Comparison of ENCODE assay signal across 1 cellular context in the genomic region with DNA sequence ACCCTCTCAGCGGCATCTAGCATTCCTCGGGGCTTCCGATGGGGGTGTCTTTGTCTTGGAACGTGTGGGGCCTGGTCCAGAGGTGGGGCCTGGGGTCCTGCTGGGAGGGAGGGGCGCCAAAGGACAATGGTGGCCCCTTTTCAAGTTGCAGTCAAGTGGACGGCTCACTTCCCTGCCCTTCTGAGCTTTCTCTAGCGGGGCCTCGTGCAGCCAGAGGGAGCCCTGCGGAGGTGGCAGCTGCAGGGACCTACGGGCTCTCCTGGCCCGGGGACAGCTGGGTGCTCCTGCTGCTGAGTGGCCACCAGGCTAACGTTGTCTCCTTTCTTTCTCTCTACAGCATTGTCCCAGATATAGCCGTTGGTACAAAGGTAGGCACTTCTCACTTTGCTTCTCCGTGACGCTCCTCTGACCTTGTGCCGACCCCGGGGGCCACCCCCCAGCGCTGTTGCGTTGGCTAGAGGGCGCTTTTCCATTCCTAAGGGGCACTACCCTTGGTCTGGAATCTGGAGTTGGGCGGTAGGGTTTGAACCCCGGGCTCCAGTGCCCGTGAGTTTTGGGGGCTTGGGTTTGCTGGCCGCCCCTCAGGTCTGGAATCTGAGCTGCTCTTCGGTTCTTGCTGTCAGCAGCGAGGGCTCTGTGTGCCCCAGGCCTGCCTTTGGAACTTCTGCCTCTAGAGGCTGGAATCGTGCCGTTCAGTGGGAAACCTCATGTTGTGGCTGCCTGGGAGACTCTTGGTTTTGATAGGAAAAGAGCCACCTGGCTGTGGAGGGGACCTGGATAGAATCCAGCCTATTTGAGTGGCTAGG.
TF ChIP-seq lines count a peak whose summit lies in the region.

No MANE protein-coding gene starts in this region.

TF ChIP-seq in HepG2, 621 proteins besides CTCF, POLR2A, EP300 and RAD21 (continued from another document and continues in another):
- TF ChIP-seq, protein P1, sequence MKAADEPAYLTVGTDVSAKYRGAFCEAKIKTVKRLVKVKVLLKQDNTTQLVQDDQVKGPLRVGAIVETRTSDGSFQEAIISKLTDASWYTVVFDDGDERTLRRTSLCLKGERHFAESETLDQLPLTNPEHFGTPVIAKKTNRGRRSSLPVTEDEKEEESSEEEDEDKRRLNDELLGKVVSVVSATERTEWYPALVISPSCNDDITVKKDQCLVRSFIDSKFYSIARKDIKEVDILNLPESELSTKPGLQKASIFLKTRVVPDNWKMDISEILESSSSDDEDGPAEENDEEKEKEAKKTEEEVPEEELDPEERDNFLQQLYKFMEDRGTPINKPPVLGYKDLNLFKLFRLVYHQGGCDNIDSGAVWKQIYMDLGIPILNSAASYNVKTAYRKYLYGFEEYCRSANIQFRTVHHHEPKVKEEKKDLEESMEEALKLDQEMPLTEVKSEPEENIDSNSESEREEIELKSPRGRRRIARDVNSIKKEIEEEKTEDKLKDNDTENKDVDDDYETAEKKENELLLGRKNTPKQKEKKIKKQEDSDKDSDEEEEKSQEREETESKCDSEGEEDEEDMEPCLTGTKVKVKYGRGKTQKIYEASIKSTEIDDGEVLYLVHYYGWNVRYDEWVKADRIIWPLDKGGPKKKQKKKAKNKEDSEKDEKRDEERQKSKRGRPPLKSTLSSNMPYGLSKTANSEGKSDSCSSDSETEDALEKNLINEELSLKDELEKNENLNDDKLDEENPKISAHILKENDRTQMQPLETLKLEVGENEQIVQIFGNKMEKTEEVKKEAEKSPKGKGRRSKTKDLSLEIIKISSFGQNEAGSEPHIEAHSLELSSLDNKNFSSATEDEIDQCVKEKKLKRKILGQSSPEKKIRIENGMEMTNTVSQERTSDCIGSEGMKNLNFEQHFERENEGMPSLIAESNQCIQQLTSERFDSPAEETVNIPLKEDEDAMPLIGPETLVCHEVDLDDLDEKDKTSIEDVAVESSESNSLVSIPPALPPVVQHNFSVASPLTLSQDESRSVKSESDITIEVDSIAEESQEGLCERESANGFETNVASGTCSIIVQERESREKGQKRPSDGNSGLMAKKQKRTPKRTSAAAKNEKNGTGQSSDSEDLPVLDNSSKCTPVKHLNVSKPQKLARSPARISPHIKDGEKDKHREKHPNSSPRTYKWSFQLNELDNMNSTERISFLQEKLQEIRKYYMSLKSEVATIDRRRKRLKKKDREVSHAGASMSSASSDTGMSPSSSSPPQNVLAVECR (CRISPR knock-in tag; IDR thresholded peaks at IDR 0.05; ENCODE audit: borderline replicate concordance): peak; percentile 35; the same call in 1 of the 2 replicates
- 0 out of 2 replicates have a peak, but pooled peaks have one; percentile 10 for TF ChIP-seq ZNF816 (CRISPR knock-in tag; IDR thresholded peaks at IDR 0.05; ENCODE audit: borderline replicate concordance)
- no peak for TF ChIP-seq YEATS4 (CRISPR knock-in tag; IDR thresholded peaks at IDR 0.05; ENCODE audit: borderline replicate concordance)
- no peak for TF ChIP-seq LCORL (IDR thresholded peaks at IDR 0.05)
- 0 out of 2 replicates have a peak, but pooled peaks have one; percentile 36 for TF ChIP-seq LCORL (CRISPR knock-in tag; IDR thresholded peaks at IDR 0.05)
- TF ChIP-seq ZNF263 (CRISPR knock-in tag; IDR thresholded peaks at IDR 0.05): 0 out of 2 replicates have a peak, but pooled peaks have one; percentile 39
- TF ChIP-seq, protein P2, sequence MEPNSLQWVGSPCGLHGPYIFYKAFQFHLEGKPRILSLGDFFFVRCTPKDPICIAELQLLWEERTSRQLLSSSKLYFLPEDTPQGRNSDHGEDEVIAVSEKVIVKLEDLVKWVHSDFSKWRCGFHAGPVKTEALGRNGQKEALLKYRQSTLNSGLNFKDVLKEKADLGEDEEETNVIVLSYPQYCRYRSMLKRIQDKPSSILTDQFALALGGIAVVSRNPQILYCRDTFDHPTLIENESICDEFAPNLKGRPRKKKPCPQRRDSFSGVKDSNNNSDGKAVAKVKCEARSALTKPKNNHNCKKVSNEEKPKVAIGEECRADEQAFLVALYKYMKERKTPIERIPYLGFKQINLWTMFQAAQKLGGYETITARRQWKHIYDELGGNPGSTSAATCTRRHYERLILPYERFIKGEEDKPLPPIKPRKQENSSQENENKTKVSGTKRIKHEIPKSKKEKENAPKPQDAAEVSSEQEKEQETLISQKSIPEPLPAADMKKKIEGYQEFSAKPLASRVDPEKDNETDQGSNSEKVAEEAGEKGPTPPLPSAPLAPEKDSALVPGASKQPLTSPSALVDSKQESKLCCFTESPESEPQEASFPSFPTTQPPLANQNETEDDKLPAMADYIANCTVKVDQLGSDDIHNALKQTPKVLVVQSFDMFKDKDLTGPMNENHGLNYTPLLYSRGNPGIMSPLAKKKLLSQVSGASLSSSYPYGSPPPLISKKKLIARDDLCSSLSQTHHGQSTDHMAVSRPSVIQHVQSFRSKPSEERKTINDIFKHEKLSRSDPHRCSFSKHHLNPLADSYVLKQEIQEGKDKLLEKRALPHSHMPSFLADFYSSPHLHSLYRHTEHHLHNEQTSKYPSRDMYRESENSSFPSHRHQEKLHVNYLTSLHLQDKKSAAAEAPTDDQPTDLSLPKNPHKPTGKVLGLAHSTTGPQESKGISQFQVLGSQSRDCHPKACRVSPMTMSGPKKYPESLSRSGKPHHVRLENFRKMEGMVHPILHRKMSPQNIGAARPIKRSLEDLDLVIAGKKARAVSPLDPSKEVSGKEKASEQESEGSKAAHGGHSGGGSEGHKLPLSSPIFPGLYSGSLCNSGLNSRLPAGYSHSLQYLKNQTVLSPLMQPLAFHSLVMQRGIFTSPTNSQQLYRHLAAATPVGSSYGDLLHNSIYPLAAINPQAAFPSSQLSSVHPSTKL (CRISPR knock-in tag; IDR thresholded peaks at IDR 0.05): 0 out of 2 replicates have a peak, but pooled peaks have one; percentile 16
- TF ChIP-seq NFIC (IDR thresholded peaks at IDR 0.05; ENCODE audit: low read length): no peak
- TF ChIP-seq HNRNPLL (IDR thresholded peaks at IDR 0.05; ENCODE audit: low read depth, low read length, poor library complexity, severe bottlenecking): peak; percentile 20
- peak; percentile 54; the same call in 1 of the 2 replicates for TF ChIP-seq HNRNPL (IDR thresholded peaks at IDR 0.05; ENCODE audit: low read depth, low read length)
- TF ChIP-seq ZNF570 (CRISPR knock-in tag; IDR thresholded peaks at IDR 0.05; ENCODE audit: borderline replicate concordance): no peak
- TF ChIP-seq MTA1 (CRISPR knock-in tag; IDR thresholded peaks at IDR 0.05; ENCODE audit: borderline replicate concordance): no peak
- TF ChIP-seq, protein P3, sequence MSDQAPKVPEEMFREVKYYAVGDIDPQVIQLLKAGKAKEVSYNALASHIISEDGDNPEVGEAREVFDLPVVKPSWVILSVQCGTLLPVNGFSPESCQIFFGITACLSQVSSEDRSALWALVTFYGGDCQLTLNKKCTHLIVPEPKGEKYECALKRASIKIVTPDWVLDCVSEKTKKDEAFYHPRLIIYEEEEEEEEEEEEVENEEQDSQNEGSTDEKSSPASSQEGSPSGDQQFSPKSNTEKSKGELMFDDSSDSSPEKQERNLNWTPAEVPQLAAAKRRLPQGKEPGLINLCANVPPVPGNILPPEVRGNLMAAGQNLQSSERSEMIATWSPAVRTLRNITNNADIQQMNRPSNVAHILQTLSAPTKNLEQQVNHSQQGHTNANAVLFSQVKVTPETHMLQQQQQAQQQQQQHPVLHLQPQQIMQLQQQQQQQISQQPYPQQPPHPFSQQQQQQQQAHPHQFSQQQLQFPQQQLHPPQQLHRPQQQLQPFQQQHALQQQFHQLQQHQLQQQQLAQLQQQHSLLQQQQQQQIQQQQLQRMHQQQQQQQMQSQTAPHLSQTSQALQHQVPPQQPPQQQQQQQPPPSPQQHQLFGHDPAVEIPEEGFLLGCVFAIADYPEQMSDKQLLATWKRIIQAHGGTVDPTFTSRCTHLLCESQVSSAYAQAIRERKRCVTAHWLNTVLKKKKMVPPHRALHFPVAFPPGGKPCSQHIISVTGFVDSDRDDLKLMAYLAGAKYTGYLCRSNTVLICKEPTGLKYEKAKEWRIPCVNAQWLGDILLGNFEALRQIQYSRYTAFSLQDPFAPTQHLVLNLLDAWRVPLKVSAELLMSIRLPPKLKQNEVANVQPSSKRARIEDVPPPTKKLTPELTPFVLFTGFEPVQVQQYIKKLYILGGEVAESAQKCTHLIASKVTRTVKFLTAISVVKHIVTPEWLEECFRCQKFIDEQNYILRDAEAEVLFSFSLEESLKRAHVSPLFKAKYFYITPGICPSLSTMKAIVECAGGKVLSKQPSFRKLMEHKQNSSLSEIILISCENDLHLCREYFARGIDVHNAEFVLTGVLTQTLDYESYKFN (CRISPR knock-in tag; conservative IDR thresholded peaks at IDR 0.05): no peak
- peak; percentile 59 for TF ChIP-seq SAP130 (CRISPR knock-in tag; IDR thresholded peaks at IDR 0.05; ENCODE audit: low read depth)
- TF ChIP-seq KDM2A (CRISPR knock-in tag; IDR thresholded peaks at IDR 0.05; ENCODE audit: borderline replicate concordance, low read depth): peak; percentile 24; the same call in 1 of the 2 replicates
- no peak for TF ChIP-seq KLF6 (CRISPR knock-in tag; IDR thresholded peaks at IDR 0.05)
- TF ChIP-seq SIN3B (IDR thresholded peaks at IDR 0.05; ENCODE audit: low read length): no peak
- TF ChIP-seq RBM39 (IDR thresholded peaks at IDR 0.05; ENCODE audit: low read depth, low read length, poor library complexity, severe bottlenecking): peak; percentile 96
- no peak for TF ChIP-seq MTF1 (CRISPR knock-in tag; IDR thresholded peaks at IDR 0.05)
- TF ChIP-seq RBM22 (optimal IDR thresholded peaks at IDR 0.05; ENCODE audit: low read length): peak; percentile 17
- no peak for TF ChIP-seq ZNF431 (CRISPR knock-in tag; IDR thresholded peaks at IDR 0.05; ENCODE audit: borderline replicate concordance, low read depth)
- TF ChIP-seq, protein P4, sequence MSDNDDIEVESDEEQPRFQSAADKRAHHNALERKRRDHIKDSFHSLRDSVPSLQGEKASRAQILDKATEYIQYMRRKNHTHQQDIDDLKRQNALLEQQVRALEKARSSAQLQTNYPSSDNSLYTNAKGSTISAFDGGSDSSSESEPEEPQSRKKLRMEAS (IDR thresholded peaks at IDR 0.05): peak; percentile 33; the same call in 1 of the 2 replicates
- TF ChIP-seq, protein P5, sequence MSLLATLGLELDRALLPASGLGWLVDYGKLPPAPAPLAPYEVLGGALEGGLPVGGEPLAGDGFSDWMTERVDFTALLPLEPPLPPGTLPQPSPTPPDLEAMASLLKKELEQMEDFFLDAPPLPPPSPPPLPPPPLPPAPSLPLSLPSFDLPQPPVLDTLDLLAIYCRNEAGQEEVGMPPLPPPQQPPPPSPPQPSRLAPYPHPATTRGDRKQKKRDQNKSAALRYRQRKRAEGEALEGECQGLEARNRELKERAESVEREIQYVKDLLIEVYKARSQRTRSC (CRISPR knock-in tag; IDR thresholded peaks at IDR 0.05; ENCODE audit: low read depth): no peak
- TF ChIP-seq SIX1 (CRISPR knock-in tag; IDR thresholded peaks at IDR 0.05; ENCODE audit: borderline replicate concordance): no peak
- TF ChIP-seq, protein P6, sequence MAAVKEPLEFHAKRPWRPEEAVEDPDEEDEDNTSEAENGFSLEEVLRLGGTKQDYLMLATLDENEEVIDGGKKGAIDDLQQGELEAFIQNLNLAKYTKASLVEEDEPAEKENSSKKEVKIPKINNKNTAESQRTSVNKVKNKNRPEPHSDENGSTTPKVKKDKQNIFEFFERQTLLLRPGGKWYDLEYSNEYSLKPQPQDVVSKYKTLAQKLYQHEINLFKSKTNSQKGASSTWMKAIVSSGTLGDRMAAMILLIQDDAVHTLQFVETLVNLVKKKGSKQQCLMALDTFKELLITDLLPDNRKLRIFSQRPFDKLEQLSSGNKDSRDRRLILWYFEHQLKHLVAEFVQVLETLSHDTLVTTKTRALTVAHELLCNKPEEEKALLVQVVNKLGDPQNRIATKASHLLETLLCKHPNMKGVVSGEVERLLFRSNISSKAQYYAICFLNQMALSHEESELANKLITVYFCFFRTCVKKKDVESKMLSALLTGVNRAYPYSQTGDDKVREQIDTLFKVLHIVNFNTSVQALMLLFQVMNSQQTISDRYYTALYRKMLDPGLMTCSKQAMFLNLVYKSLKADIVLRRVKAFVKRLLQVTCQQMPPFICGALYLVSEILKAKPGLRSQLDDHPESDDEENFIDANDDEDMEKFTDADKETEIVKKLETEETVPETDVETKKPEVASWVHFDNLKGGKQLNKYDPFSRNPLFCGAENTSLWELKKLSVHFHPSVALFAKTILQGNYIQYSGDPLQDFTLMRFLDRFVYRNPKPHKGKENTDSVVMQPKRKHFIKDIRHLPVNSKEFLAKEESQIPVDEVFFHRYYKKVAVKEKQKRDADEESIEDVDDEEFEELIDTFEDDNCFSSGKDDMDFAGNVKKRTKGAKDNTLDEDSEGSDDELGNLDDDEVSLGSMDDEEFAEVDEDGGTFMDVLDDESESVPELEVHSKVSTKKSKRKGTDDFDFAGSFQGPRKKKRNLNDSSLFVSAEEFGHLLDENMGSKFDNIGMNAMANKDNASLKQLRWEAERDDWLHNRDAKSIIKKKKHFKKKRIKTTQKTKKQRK (IDR thresholded peaks at IDR 0.05; ENCODE audit: low read length): no peak
- TF ChIP-seq ARNT (IDR thresholded peaks at IDR 0.05): no peak
- 0 out of 2 replicates have a peak, but pooled peaks have one; percentile 12 for TF ChIP-seq ZBTB21 (CRISPR knock-in tag; IDR thresholded peaks at IDR 0.05)
- TF ChIP-seq, protein P7, sequence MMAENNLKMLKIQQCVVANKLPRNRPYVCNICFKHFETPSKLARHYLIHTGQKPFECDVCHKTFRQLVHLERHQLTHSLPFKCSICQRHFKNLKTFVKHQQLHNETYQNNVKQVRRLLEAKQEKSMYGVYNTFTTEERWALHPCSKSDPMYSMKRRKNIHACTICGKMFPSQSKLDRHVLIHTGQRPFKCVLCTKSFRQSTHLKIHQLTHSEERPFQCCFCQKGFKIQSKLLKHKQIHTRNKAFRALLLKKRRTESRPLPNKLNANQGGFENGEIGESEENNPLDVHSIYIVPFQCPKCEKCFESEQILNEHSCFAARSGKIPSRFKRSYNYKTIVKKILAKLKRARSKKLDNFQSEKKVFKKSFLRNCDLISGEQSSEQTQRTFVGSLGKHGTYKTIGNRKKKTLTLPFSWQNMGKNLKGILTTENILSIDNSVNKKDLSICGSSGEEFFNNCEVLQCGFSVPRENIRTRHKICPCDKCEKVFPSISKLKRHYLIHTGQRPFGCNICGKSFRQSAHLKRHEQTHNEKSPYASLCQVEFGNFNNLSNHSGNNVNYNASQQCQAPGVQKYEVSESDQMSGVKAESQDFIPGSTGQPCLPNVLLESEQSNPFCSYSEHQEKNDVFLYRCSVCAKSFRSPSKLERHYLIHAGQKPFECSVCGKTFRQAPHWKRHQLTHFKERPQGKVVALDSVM (CRISPR knock-in tag; IDR thresholded peaks at IDR 0.05): 0 out of 2 replicates have a peak, but pooled peaks have one; percentile 37
- TF ChIP-seq CREM (IDR thresholded peaks at IDR 0.05): peak; percentile 31; the same call in 1 of the 2 replicates
- no peak for TF ChIP-seq CREM (CRISPR knock-in tag; IDR thresholded peaks at IDR 0.05)
- TF ChIP-seq, protein P8, sequence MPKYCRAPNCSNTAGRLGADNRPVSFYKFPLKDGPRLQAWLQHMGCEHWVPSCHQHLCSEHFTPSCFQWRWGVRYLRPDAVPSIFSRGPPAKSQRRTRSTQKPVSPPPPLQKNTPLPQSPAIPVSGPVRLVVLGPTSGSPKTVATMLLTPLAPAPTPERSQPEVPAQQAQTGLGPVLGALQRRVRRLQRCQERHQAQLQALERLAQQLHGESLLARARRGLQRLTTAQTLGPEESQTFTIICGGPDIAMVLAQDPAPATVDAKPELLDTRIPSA (CRISPR knock-in tag; IDR thresholded peaks at IDR 0.05; ENCODE audit: borderline replicate concordance): no peak
- TF ChIP-seq IKZF4 (CRISPR knock-in tag; IDR thresholded peaks at IDR 0.05; ENCODE audit: borderline replicate concordance, low read depth, not compliant biosample characterization): peak; percentile 63
- TF ChIP-seq KAT7 (CRISPR knock-in tag; IDR thresholded peaks at IDR 0.05; ENCODE audit: borderline replicate concordance): no peak; the same call in 1 of the 2 replicates
- no peak for TF ChIP-seq ZFP1 (CRISPR knock-in tag; IDR thresholded peaks at IDR 0.05)
- peak; percentile 38 for TF ChIP-seq BCL6 (CRISPR knock-in tag; IDR thresholded peaks at IDR 0.05)
